Comparison of ENCODE assay signal across 1 cellular context in the genomic region with DNA sequence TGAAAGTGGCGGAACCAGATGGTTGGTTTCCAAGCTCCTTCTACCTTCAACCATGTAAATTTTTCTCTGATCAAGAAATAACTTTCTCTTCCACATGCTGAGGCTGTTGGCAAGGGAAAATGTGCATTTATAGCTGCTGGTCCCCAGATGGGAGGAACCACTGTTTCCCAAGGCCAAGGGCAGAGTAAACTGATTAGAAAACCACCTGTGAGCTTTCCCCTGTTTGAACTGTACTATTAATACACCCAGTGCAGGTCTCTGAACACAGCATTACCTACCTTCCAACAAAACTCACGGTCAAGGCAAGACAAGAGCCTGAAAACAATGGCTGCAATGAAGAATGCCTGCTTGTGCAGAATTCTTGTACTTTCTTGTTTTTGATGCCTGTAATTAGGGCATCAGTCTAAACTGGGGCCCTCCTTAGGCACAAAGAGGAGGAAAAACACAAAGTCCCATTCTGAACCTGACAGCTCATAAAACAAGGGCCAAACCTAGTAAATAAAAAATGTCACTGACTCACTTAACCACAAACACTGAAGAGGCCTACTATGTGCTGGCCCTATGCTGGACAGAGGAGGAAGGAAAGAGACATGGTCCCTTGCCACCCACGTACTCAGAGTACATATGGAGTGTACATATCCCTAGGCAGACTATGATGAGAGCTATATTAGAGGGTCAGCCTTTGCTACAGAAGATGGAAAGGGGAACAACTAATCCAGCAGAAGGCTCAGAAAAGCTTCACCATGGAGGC.
TF ChIP-seq lines count a peak whose summit lies in the region.

No MANE protein-coding gene starts in this region.

TF ChIP-seq in GM23338, 12 proteins besides CTCF, POLR2A, EP300 and RAD21 (continued from another document):
- TF ChIP-seq ZNF462 (CRISPR knock-in tag; IDR thresholded peaks at IDR 0.05), result no peak
- TF ChIP-seq NANOG (IDR thresholded peaks at IDR 0.05; ENCODE audit: borderline replicate concordance), result no peak
- TF ChIP-seq JUNB (IDR thresholded peaks at IDR 0.05; ENCODE audit: unreplicated experiment), result no peak
- TF ChIP-seq, protein P1, sequence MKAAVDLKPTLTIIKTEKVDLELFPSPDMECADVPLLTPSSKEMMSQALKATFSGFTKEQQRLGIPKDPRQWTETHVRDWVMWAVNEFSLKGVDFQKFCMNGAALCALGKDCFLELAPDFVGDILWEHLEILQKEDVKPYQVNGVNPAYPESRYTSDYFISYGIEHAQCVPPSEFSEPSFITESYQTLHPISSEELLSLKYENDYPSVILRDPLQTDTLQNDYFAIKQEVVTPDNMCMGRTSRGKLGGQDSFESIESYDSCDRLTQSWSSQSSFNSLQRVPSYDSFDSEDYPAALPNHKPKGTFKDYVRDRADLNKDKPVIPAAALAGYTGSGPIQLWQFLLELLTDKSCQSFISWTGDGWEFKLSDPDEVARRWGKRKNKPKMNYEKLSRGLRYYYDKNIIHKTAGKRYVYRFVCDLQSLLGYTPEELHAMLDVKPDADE (IDR thresholded peaks at IDR 0.05), result no peak
- no peak for TF ChIP-seq ZNF114 (CRISPR knock-in tag; IDR thresholded peaks at IDR 0.05)
- no peak for TF ChIP-seq EZH2phosphoT487 (IDR thresholded peaks at IDR 0.05; ENCODE audit: unreplicated experiment)
- no peak for TF ChIP-seq STAT1 (IDR thresholded peaks at IDR 0.05; ENCODE audit: unreplicated experiment)
- no peak for TF ChIP-seq REST (IDR thresholded peaks at IDR 0.05; ENCODE audit: unreplicated experiment)
- TF ChIP-seq ZNF331 (CRISPR knock-in tag; IDR thresholded peaks at IDR 0.05; ENCODE audit: low read depth), result no peak
- no peak for TF ChIP-seq CREB1 (CRISPR knock-in tag; IDR thresholded peaks at IDR 0.05; ENCODE audit: low read depth)
